In the genomic region with DNA sequence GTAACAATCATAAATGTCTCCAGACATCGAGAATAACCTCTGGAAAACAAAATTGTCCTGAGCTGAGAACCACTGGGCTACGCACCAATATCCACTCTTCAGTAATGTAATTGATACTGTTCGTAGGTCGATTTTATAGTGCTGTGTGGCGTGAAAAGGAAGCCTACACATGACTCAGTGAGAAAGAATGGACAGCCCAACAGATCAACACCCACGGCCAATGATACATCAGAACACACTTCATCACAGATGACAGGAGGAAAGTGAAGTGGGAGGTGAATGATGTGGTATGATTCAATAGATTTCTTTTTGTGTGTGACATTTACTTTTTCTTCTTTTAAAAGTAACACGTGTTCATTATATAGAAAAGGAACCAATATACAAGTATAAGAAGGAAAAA, we compare ENCODE assay signal across 2 cellular contexts.
TF ChIP-seq lines count a peak whose summit lies in the region.

No MANE protein-coding gene starts in this region.

TF ChIP-seq in IMR-90, 13 proteins besides CTCF, POLR2A, EP300 and RAD21 (continued from another document):
- TF ChIP-seq SMC3 (IDR thresholded peaks at IDR 0.05; ENCODE audit: low read depth, low read length) (no peak), NFE2L2 (IDR thresholded peaks at IDR 0.05; ENCODE audit: low read depth, low read length) (no peak), MAFK (IDR thresholded peaks at IDR 0.05; ENCODE audit: low read depth, low read length) (no peak), CEBPB (IDR thresholded peaks at IDR 0.05; ENCODE audit: low read depth, low read length) (no peak), RCOR1 (IDR thresholded peaks at IDR 0.05; ENCODE audit: insufficient replicate concordance, low read length) (no peak), MAZ (IDR thresholded peaks at IDR 0.05; ENCODE audit: borderline replicate concordance, low read depth, low read length) (no peak)
- TF ChIP-seq, protein P1, sequence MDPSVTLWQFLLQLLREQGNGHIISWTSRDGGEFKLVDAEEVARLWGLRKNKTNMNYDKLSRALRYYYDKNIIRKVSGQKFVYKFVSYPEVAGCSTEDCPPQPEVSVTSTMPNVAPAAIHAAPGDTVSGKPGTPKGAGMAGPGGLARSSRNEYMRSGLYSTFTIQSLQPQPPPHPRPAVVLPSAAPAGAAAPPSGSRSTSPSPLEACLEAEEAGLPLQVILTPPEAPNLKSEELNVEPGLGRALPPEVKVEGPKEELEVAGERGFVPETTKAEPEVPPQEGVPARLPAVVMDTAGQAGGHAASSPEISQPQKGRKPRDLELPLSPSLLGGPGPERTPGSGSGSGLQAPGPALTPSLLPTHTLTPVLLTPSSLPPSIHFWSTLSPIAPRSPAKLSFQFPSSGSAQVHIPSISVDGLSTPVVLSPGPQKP (IDR thresholded peaks at IDR 0.05; ENCODE audit: borderline replicate concordance, low read depth, low read length), result no peak
- TF ChIP-seq, protein P2, sequence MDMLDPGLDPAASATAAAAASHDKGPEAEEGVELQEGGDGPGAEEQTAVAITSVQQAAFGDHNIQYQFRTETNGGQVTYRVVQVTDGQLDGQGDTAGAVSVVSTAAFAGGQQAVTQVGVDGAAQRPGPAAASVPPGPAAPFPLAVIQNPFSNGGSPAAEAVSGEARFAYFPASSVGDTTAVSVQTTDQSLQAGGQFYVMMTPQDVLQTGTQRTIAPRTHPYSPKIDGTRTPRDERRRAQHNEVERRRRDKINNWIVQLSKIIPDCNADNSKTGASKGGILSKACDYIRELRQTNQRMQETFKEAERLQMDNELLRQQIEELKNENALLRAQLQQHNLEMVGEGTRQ (IDR thresholded peaks at IDR 0.05; ENCODE audit: low read depth, low read length), result no peak

TF ChIP-seq in K562, 482 proteins besides CTCF, POLR2A, EP300 and RAD21:
- TF ChIP-seq, protein P3, sequence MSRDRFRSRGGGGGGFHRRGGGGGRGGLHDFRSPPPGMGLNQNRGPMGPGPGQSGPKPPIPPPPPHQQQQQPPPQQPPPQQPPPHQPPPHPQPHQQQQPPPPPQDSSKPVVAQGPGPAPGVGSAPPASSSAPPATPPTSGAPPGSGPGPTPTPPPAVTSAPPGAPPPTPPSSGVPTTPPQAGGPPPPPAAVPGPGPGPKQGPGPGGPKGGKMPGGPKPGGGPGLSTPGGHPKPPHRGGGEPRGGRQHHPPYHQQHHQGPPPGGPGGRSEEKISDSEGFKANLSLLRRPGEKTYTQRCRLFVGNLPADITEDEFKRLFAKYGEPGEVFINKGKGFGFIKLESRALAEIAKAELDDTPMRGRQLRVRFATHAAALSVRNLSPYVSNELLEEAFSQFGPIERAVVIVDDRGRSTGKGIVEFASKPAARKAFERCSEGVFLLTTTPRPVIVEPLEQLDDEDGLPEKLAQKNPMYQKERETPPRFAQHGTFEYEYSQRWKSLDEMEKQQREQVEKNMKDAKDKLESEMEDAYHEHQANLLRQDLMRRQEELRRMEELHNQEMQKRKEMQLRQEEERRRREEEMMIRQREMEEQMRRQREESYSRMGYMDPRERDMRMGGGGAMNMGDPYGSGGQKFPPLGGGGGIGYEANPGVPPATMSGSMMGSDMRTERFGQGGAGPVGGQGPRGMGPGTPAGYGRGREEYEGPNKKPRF (IDR thresholded peaks at IDR 0.05; ENCODE audit: low read depth, low read length), result no peak
- TF ChIP-seq EGR1 (conservative IDR thresholded peaks at IDR 0.05) (peak; percentile 30; the same call in 1 of the 2 replicates), ZNF121 (CRISPR knock-in tag; conservative IDR thresholded peaks at IDR 0.05) (no peak), CHD2 (IDR thresholded peaks at IDR 0.05; ENCODE audit: low read depth, low read length) (no peak)
